ENCODE assay signal across 8 cellular contexts in the genomic region with DNA sequence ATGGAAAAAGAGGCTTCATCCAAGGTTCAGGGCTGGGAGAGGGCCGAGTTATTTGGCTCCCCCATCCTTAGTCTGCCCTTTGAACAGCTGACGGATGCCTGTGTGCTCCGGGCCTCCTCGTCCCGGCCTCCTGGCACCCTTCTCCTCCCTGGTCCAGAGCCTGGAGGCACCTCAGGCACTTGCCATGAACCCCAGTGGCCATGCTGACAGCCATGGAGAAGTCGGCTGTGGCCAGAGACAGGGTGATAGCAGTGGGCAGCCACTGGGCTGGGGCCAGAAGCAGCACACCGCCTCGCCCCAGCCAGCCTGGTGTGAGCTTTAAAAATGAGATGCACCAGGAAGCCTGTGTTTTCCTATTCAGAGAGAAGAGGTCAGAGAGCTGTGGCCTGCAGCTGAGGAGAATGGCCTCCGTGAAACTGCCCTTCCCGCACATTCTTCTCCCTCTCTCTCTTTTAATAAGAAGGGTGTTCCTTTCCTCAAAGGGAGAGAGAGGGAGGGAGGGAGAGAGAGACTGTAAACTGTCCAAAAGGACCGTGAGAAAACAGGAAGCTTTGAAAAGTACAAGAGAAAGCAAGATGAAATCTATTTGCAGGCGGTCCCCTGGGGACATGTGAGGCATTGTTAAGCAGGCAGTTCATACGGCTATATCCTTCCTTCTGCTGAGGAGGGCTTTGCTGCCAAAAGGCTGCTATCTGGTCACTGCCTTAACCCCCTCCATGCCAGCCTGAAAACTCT. TPM values are rescaled to one million over a fixed set of nuclear protein-coding genes. Genes with fewer than 3 reads are reported as not detected.
DNase-seq lines count a peak whose midpoint lies in the region; ATAC-seq lines count a peak whose summit lies in the region.

No MANE protein-coding gene starts in this region.

- peak; percentile 88 for ATAC-seq in GM18907 (IDR thresholded peaks at IDR 0.05; ENCODE audit: unreplicated experiment)
- peak; percentile 49 for ATAC-seq in HG02970 (IDR thresholded peaks at IDR 0.05; ENCODE audit: low FRiP score, unreplicated experiment)
- peak; percentile 90 for ATAC-seq in sciatic nerve

- DNase-seq in T1000 (lab: John Stamatoyannopoulos, UW) (peak; percentile 17), glomerular visceral epithelial cell (ENCODE audit: extremely low spot score) (peak; percentile 15), sciatic nerve (ENCODE audit: low spot score) (peak; percentile 85), cerebellar nuclear complex (lab: John Stamatoyannopoulos, UW) (no peak), T-helper 9 cell (no peak), NCI-H1417 treated with DMSO at 0.1 percent for 48 hours (lab: John Stamatoyannopoulos, UW) (no peak)

- intact Hi-C loops in sciatic nerve (cut with DNase I), result no loop called here

RNA-seq across cellular contexts. Expression of a gene that starts 55.3 kb away (rescaled TPM):
- 8.0 TPM for total RNA-seq in sciatic nerve

Comparison
In these comparisons a context has a peak if more than half of its experiments do, and no peak if none do; other contexts are left out.
1. DNase-seq: peak in T1000 (single experiment), glomerular visceral epithelial cell (single experiment) and sciatic nerve (single experiment); none in cerebellar nuclear complex (0 of 2), T-helper 9 cell (single experiment) and NCI-H1417 treated with DMSO at 0.1 percent for 48 hours (single experiment).
2. Peak in every context shown above with its lines, with median percentiles within 50 percentile points of each other: ATAC-seq.